21 cellular contexts compared by ENCODE assay signal in genomic region chr11:71238285-71238875, GRCh38. TPM values are rescaled to one million over a fixed set of nuclear protein-coding genes. Genes with fewer than 3 reads are reported as not detected.
DNase-seq lines count a peak whose midpoint lies in the region; ATAC-seq, FAIRE-seq and TF ChIP-seq lines count a peak whose summit lies in the region.
"Had no signal": no experiment of that assay in that cellular context is flagged by ENCODE, and none has a peak within 500 bp of the region (broad histone marks: within the 10 kb centered on the region; RNA-seq: fewer than 3 reads in every experiment).

No MANE protein-coding gene starts in this region.

- H2BK12ac ChIP-seq in neuronal stem cell (ENCODE audit: low read length) = no peak overlapping the region

- H4K91ac ChIP-seq in neuronal stem cell (ENCODE audit: low read depth, low read length, poor library complexity) = no peak overlapping the region

- peak overlapping the region; percentile 5 for H2BK15ac ChIP-seq in neuronal stem cell (ENCODE audit: low read length)

- no peaks in the 10 kb centered on the region for H3K4me1 Mint-ChIP-seq in activated T-cell treated with anti-CD3 and anti-CD28 coated beads, Interleukin-2, amount 50 U/mL, for 4 hours (ENCODE audit: low read depth)
- H3K4me1 Mint-ChIP-seq: CD4-positive, CD25-positive, alpha-beta regulatory T cell had no signal

- H2AK5ac ChIP-seq in neuronal stem cell (ENCODE audit: low read depth, low read length) = no peak overlapping the region

- DNase-seq in RWPE2 (ENCODE audit: low spot score) (peak; percentile 15), ecto neural progenitor cell (ENCODE audit: low spot score) (peak; percentile 43), neuronal stem cell (ENCODE audit: low spot score) (no peak), frontal cortex (ENCODE audit: low spot score in 2 of 2) (no peak)
- no peak for DNase-seq in activated T-cell treated with anti-CD3 and anti-CD28 coated beads, Interleukin-2, amount 50 U/mL, for 4 hours
- DNase-seq: CD4-positive, CD25-positive, alpha-beta regulatory T cell; DMS 273 treated with DMSO at 0.1 percent for 48 hours; DMS79 treated with DMSO at 0.1 percent for 48 hours; H7; NCI-H1092 treated with DMSO at 0.1 percent for 48 hours; NCI-H1436 treated with DMSO at 0.1 percent for 48 hours; NCI-H1930; NCI-H2227 treated with DMSO at 0.1 percent for 48 hours; NCI-H510A; NCI-H748 treated with DMSO at 0.1 percent for 48 hours; SJCRH30 had no signal

- peaks cover 4% of the 10 kb centered on the region for H3K4me1 ChIP-seq in RWPE2 (ENCODE audit: insufficient read depth, poor library complexity, severe bottlenecking)
- H3K4me1 ChIP-seq in neuronal stem cell (ENCODE audit: control insufficient read depth in 2 of 2, insufficient read depth in 1 of 2, low read depth in 1 of 2, low read length in 2 of 2) = peaks cover 0 to 15% of the 10 kb centered on the region in 2 donors
- H3K4me1 ChIP-seq: SJCRH30 had no signal

- peaks cover 22% of the 10 kb centered on the region for H3K27me3 Mint-ChIP-seq in activated T-cell treated with anti-CD3 and anti-CD28 coated beads, Interleukin-2, amount 50 U/mL, for 4 hours (ENCODE audit: low read depth)

- no peak overlapping the region for H2BK5ac ChIP-seq in neuronal stem cell (ENCODE audit: low read length)

- no peak overlapping the region for H3K9ac ChIP-seq in neuronal stem cell (ENCODE audit: low read depth, low read length, poor library complexity)
- H3K9ac ChIP-seq: KMS-11 had no signal

- H3K9me3 ChIP-seq in RWPE2 (ENCODE audit: severe bottlenecking) (no peaks in the 10 kb centered on the region), neuronal stem cell (replicated peaks in 1 of 2; ENCODE audit: control insufficient read depth in 2 of 2, insufficient read depth in 1 of 2, low read depth in 1 of 2, low read length in 2 of 2) (no peaks in the 10 kb centered on the region)
- H3K9me3 ChIP-seq: SJCRH30 had no signal

- no peaks in the 10 kb centered on the region for H3K36me3 ChIP-seq in RWPE2 (ENCODE audit: low read depth)
- H3K36me3 ChIP-seq in neuronal stem cell (replicated peaks in 1 of 2; ENCODE audit: control insufficient read depth in 2 of 2, insufficient read depth in 2 of 2, low read length in 2 of 2) = no peaks in the 10 kb centered on the region
- H3K36me3 ChIP-seq: SJCRH30 had no signal

- no peak overlapping the region for H3K4me3 ChIP-seq in RWPE2 (ENCODE audit: severe bottlenecking)
- no peak overlapping the region for H3K4me3 ChIP-seq in neuronal stem cell (ENCODE audit: low read length in 2 of 2)
- H3K4me3 ChIP-seq: SJCRH30 had no signal

- ATAC-seq in RWPE2 (ENCODE audit: low read depth) (no peak), HG03196 (IDR thresholded peaks at IDR 0.05; ENCODE audit: unreplicated experiment) (no peak), GM18907 (IDR thresholded peaks at IDR 0.05; ENCODE audit: unreplicated experiment) (no peak)
- no peak for ATAC-seq in activated T-cell treated with anti-CD3 and anti-CD28 coated beads, Interleukin-2, amount 50 U/mL, for 4 hours
- ATAC-seq: Panc1 had no signal

- no peaks in the 10 kb centered on the region for H3K27me3 ChIP-seq in RWPE2 (ENCODE audit: insufficient read depth, poor library complexity, severe bottlenecking)
- H3K27me3 ChIP-seq in neuronal stem cell (ENCODE audit: control insufficient read depth in 3 of 3, insufficient read depth in 3 of 3, low read depth in 1 of 3, low read length in 3 of 3) = peaks cover 0 to 6% (median 0%) of the 10 kb centered on the region in 3 experiments
- H3K27me3 ChIP-seq: SJCRH30 had no signal

- H3K18ac ChIP-seq in neuronal stem cell (ENCODE audit: low read length) = peak overlapping the region; percentile 86

- H4K8ac ChIP-seq in neuronal stem cell (ENCODE audit: low read depth, low read length) = no peak overlapping the region

- H3K36me3 Mint-ChIP-seq in activated T-cell treated with anti-CD3 and anti-CD28 coated beads, Interleukin-2, amount 50 U/mL, for 4 hours (ENCODE audit: insufficient read depth) = no peaks in the 10 kb centered on the region
- H3K36me3 Mint-ChIP-seq: CD4-positive, CD25-positive, alpha-beta regulatory T cell had no signal

- H3K79me1 ChIP-seq in neuronal stem cell (ENCODE audit: low read depth, low read length) = no peaks in the 10 kb centered on the region

- FAIRE-seq in frontal cortex (lab: Jason Lieb, UNC) = no peak

- H3K4ac ChIP-seq in neuronal stem cell (ENCODE audit: low read length) = no peak overlapping the region

- H3K4me3 Mint-ChIP-seq in activated T-cell treated with anti-CD3 and anti-CD28 coated beads, Interleukin-2, amount 50 U/mL, for 4 hours = no peak overlapping the region
- H3K4me3 Mint-ChIP-seq: CD4-positive, CD25-positive, alpha-beta regulatory T cell had no signal

- H3K14ac ChIP-seq in neuronal stem cell (ENCODE audit: low read length) = no peak overlapping the region

- TF ChIP-seq CTCF in RWPE2 (IDR thresholded peaks at IDR 0.05; ENCODE audit: poor library complexity, severe bottlenecking) = no peak

- no peak overlapping the region for H2AFZ ChIP-seq in neuronal stem cell (ENCODE audit: low read length)

- no peak overlapping the region for H3K23ac ChIP-seq in neuronal stem cell (ENCODE audit: low read depth, low read length, poor library complexity)

- no peak overlapping the region for H3K4me2 ChIP-seq in neuronal stem cell (ENCODE audit: insufficient read depth, low read length, poor library complexity, severe bottlenecking)
- H3K4me2 ChIP-seq: KMS-11 had no signal

- H2BK120ac ChIP-seq in neuronal stem cell (ENCODE audit: low read depth, low read length) = no peak overlapping the region

- no CpG with 5 or more reads among the region's 8 CpGs for WGBS in neuronal stem cell (ENCODE audit: extremely low coverage in 2 of 2, insufficient read length in 2 of 2, insufficient replicate concordance in 1 of 2), 2 donors

- H3K9me3 Mint-ChIP-seq in activated T-cell treated with anti-CD3 and anti-CD28 coated beads, Interleukin-2, amount 50 U/mL, for 4 hours = no peaks in the 10 kb centered on the region

- H3K27ac ChIP-seq in RWPE2 (ENCODE audit: poor library complexity, severe bottlenecking) (no peak overlapping the region), neuronal stem cell (replicated peaks; ENCODE audit: low read length) (no peak overlapping the region)
- H3K27ac ChIP-seq: HL-60, KMS-11, SJCRH30 had no signal

RNA-seq across cellular contexts. Expression of gene SHANK2, which starts 14.0 kb away (rescaled TPM):
- 5.0 TPM for polyA plus RNA-seq in neuronal stem cell (2013, experiment 1 of 2)
- polyA plus RNA-seq in neuronal stem cell (2013, experiment 2 of 2) = 5.0 TPM
- under 1 TPM; 0.11 to 0.48 (median 0.38) TPM for total RNA-seq in activated T-cell treated with anti-CD3 and anti-CD28 coated beads, Interleukin-2, amount 50 U/mL, for 4 hours
- total RNA-seq in frontal cortex = 24.5 TPM
- total RNA-seq: CD4-positive, CD25-positive, alpha-beta regulatory T cell had no signal
- polyA plus RNA-seq: CD4-positive, CD25-positive, alpha-beta regulatory T cell had no signal

Comparison
In these comparisons a context has a peak if more than half of its experiments do, and no peak if none do; other contexts are left out.
1. DNase-seq: peak in RWPE2 (single experiment) and ecto neural progenitor cell (single experiment); none in neuronal stem cell (single experiment), activated T-cell treated with anti-CD3 and anti-CD28 coated beads, Interleukin-2, amount 50 U/mL, for 4 hours (single experiment) and frontal cortex (0 of 2).
2. RNA of gene SHANK2, which starts 14.0 kb away (total RNA-seq): 24.5 TPM in frontal cortex (single experiment); 0.11 to 0.48 TPM in activated T-cell treated with anti-CD3 and anti-CD28 coated beads, Interleukin-2, amount 50 U/mL, for 4 hours; every median in the first group is over 10 times any median in the second.